Comparison of ENCODE assay signal across 2 cellular contexts in the genomic region with DNA sequence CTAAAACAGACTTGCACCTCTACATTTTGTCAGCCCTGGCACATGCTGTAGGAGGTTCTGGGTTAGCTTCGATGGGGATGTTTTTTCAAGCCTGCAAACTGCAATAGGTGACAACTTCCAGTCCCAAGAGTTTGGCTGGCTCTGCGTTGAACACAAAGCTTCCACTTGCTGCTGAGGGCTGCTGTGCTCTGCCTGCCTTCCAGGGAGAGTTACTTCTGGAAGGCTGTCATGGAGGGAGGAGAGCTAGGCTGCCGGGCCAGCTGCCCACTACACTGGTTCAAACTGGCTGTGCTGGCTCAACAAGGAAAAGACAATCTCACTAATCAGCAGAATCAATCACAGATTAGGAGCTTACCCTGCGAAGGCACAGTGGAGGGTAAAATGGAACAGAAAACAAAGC.
TF ChIP-seq lines count a peak whose summit lies in the region.

No MANE protein-coding gene starts in this region.

TF ChIP-seq in IMR-90, 13 proteins besides CTCF, POLR2A, EP300 and RAD21:
- no peak for TF ChIP-seq CEBPB (IDR thresholded peaks at IDR 0.05; ENCODE audit: low read depth, low read length)
- TF ChIP-seq SMC3 (IDR thresholded peaks at IDR 0.05; ENCODE audit: low read depth, low read length) = no peak
- TF ChIP-seq MXI1 (IDR thresholded peaks at IDR 0.05; ENCODE audit: borderline replicate concordance, low read depth, low read length) = no peak

TF ChIP-seq in endothelial cell of umbilical vein, 7 proteins besides CTCF, POLR2A, EP300 and RAD21:
- no peak for TF ChIP-seq POLR2AphosphoS5 (IDR thresholded peaks at IDR 0.05; ENCODE audit: insufficient read depth, low read depth, low read length)
- no peak for TF ChIP-seq GATA2 (IDR thresholded peaks at IDR 0.05; ENCODE audit: insufficient read depth, insufficient read length, low read depth, low read length)
- no peak for TF ChIP-seq EZH2 (IDR thresholded peaks at IDR 0.05; ENCODE audit: borderline replicate concordance, low read depth, low read length, severe bottlenecking)
- no peak for TF ChIP-seq FOS (IDR thresholded peaks at IDR 0.05; ENCODE audit: borderline replicate concordance, insufficient read depth, low read length)
- TF ChIP-seq JUN (IDR thresholded peaks at IDR 0.05; ENCODE audit: borderline replicate concordance, insufficient read depth, insufficient read length, low read depth) = no peak
- TF ChIP-seq, protein P1, sequence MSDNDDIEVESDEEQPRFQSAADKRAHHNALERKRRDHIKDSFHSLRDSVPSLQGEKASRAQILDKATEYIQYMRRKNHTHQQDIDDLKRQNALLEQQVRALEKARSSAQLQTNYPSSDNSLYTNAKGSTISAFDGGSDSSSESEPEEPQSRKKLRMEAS (IDR thresholded peaks at IDR 0.05; ENCODE audit: insufficient read depth, insufficient read length) = no peak
- no peak for TF ChIP-seq MYC (IDR thresholded peaks at IDR 0.05; ENCODE audit: low read depth, low read length)
